ENCODE assay signal across 19 cellular contexts in genomic region chr12:63770375-63770774, GRCh38. TPM values are rescaled to one million over a fixed set of nuclear protein-coding genes. Genes with fewer than 3 reads are reported as not detected.
DNase-seq lines count a peak whose midpoint lies in the region; ATAC-seq, FAIRE-seq and TF ChIP-seq lines count a peak whose summit lies in the region.
"Had no signal": no experiment of that assay in that cellular context is flagged by ENCODE, and none has a peak within 500 bp of the region (broad histone marks: within the 10 kb centered on the region; RNA-seq: fewer than 3 reads in every experiment).

No MANE protein-coding gene starts in this region.

- no peaks in the 10 kb centered on the region for H3K9me1 ChIP-seq in IMR-90 (ENCODE audit: insufficient read depth, low read length)

- H2AFZ ChIP-seq in HepG2 (ENCODE audit: low read length) (no peak overlapping the region), IMR-90 (replicated peaks; ENCODE audit: low read length, poor library complexity) (no peak overlapping the region)

- H4K8ac ChIP-seq in IMR-90 (ENCODE audit: low read depth in 2 of 2, low read length in 2 of 2): no peak overlapping the region

- FAIRE-seq in HepG2 (lab: Jason Lieb, UNC): no peak
- FAIRE-seq: A549, D721Med, GM12892, GM18507 had no signal

- intact Hi-C loops in HepG2 (cut with micrococcal nuclease; ENCODE audit: unreplicated experiment): no loop called here
- intact Hi-C loops in right lobe of liver (cut with DNase I): no loop called here
- intact Hi-C loops in IMR-90 (cut with micrococcal nuclease): no loop called here

- no peak overlapping the region for H2BK15ac ChIP-seq in IMR-90 (ENCODE audit: low read depth, low read length)

- TF ChIP-seq CTCF in HepG2 (CRISPR knock-in tag; IDR thresholded peaks at IDR 0.05): no peak
- no peak for TF ChIP-seq CTCF in right lobe of liver (IDR thresholded peaks at IDR 0.05)
- TF ChIP-seq CTCF in IMR-90 (conservative IDR thresholded peaks at IDR 0.05; ENCODE audit: low read depth, low read length): no peak

- H2AK9ac ChIP-seq in IMR-90 (replicated peaks; ENCODE audit: low read depth, low read length, poor library complexity): no peak overlapping the region

- dilution Hi-C loops in IMR-90 (cut with HindIII; ENCODE audit: low sequenced_read_pairs, unreplicated experiment): no loop called here

- H4K20me1 ChIP-seq in HepG2 (ENCODE audit: insufficient read depth, low read length): no peaks in the 10 kb centered on the region
- no peaks in the 10 kb centered on the region for H4K20me1 ChIP-seq in IMR-90 (ENCODE audit: insufficient read depth, low read length)
- H4K20me1 ChIP-seq: BLaER1 treated with 17β-estradiol and CSF1 and Interleukin-3, amounts not matched to agents 10 nM and 100 nM had no signal

- H2BK20ac ChIP-seq in IMR-90 (ENCODE audit: low read depth, low read length): no peak overlapping the region

- H3K4me3 ChIP-seq in HepG2 (replicated peaks in 1 of 3; ENCODE audit: insufficient read depth in 1 of 3, low read depth in 2 of 3, low read length in 3 of 3) (no peak overlapping the region), right lobe of liver (no peak overlapping the region), IMR-90 (ENCODE audit: insufficient read depth, low read depth, low read length) (no peak overlapping the region)
- H3K4me3 ChIP-seq: A549; BLaER1 treated with 17β-estradiol and CSF1 and Interleukin-3, amounts not matched to agents 10 nM and 100 nM had no signal

- TF ChIP-seq EP300 in HepG2 (IDR thresholded peaks at IDR 0.05; ENCODE audit: low read depth in 2 of 2, low read length in 2 of 2): no peak
- no peak for TF ChIP-seq EP300 in HepG2 (CRISPR knock-in tag; IDR thresholded peaks at IDR 0.05; ENCODE audit: borderline replicate concordance)

- peak overlapping the region; percentile 18; the same call in 1 of the 2 replicates for H3K4me2 ChIP-seq in HepG2 (ENCODE audit: low read depth, low read length)
- H3K4me2 ChIP-seq in IMR-90 (ENCODE audit: low read depth, low read length): peak overlapping the region; percentile 35; the same call in 1 of the 2 replicates
- H3K4me2 ChIP-seq: A549; BLaER1 treated with 17β-estradiol and CSF1 and Interleukin-3, amounts not matched to agents 10 nM and 100 nM had no signal

- no peak overlapping the region for H4K5ac ChIP-seq in IMR-90 (ENCODE audit: low read depth, low read length)

- H3K4ac ChIP-seq in IMR-90 (ENCODE audit: low read depth, low read length): no peak overlapping the region

- TF ChIP-seq POLR2A in HepG2 (IDR thresholded peaks at IDR 0.05; ENCODE audit: insufficient read depth in 1 of 2, low read depth in 2 of 2, low read length in 2 of 2): no peak
- TF ChIP-seq POLR2A in right lobe of liver (IDR thresholded peaks at IDR 0.05): no peak
- TF ChIP-seq POLR2A in IMR-90 (IDR thresholded peaks at IDR 0.05; ENCODE audit: low read depth, low read length): no peak

- H4K91ac ChIP-seq in IMR-90 (ENCODE audit: insufficient read depth, low read depth, low read length): no peak overlapping the region

- no peaks in the 10 kb centered on the region for H3K79me2 ChIP-seq in HepG2 (ENCODE audit: insufficient read depth, low read length)

- H3K9me3 ChIP-seq in HepG2 (ENCODE audit: low read length) (no peaks in the 10 kb centered on the region), right lobe of liver (no peaks in the 10 kb centered on the region), IMR-90 (ENCODE audit: control insufficient read depth, insufficient read depth, low read length) (peaks cover 6% of the 10 kb centered on the region)

- H3K27me3 ChIP-seq in HepG2 (ENCODE audit: control insufficient read depth in 1 of 2, insufficient read depth in 2 of 2, low read length in 2 of 2): no peaks in the 10 kb centered on the region
- no peaks in the 10 kb centered on the region for H3K27me3 ChIP-seq in right lobe of liver
- H3K27me3 ChIP-seq in IMR-90 (ENCODE audit: control insufficient read depth, insufficient read depth, low read length): peaks cover 2% of the 10 kb centered on the region
- H3K27me3 ChIP-seq: BLaER1 treated with 17β-estradiol and CSF1 and Interleukin-3, amounts not matched to agents 10 nM and 100 nM had no signal

- no peak overlapping the region for H2BK120ac ChIP-seq in IMR-90 (ENCODE audit: low read depth, low read length)

- H3K4me1 ChIP-seq in HepG2 (ENCODE audit: insufficient read depth, low read length) (no peaks in the 10 kb centered on the region), right lobe of liver (no peaks in the 10 kb centered on the region), IMR-90 (ENCODE audit: control insufficient read depth, insufficient read depth, low read length) (no peaks in the 10 kb centered on the region)
- H3K4me1 ChIP-seq: A549; BLaER1 treated with 17β-estradiol and CSF1 and Interleukin-3, amounts not matched to agents 10 nM and 100 nM; Caco-2 had no signal

- WGBS in HepG2 (ENCODE audit: low lambda C conversion rate): 0% methylated on average over 1 of the region's 1 CpG
- WGBS in right lobe of liver (ENCODE audit: insufficient coverage, low coverage, low lambda C conversion rate, missing lambda C conversion rate): 80% methylated on average over 1 of the region's 1 CpG
- no CpG with 5 or more reads among the region's 1 CpG for WGBS in IMR-90 (ENCODE audit: extremely low coverage in 2 of 2, insufficient read length in 1 of 2), 2 experiments

- no peaks in the 10 kb centered on the region for H3K79me1 ChIP-seq in IMR-90 (ENCODE audit: low read depth in 1 of 2, low read length in 2 of 2)

- CTCF ChIA-PET in HepG2 (lab: Yijun Ruan, JAX; ENCODE audit: low intra/inter-chr PET ratio, low total read pairs) (no interaction called here), IMR-90 (lab: Yijun Ruan, JAX) (no interaction called here)

- BruUV-seq in HepG2 (replicated peaks; lab: Mats Ljungman, UMichigan): no TSS peak
- BruUV-seq in IMR-90 (replicated peaks; lab: Mats Ljungman, UMichigan): no TSS peak

- no peak overlapping the region for H2BK5ac ChIP-seq in IMR-90 (ENCODE audit: low read depth, low read length, poor library complexity, severe bottlenecking)

- in situ Hi-C loops in HepG2 (cut with HindIII; ENCODE audit: extremely low pct_ligation_motif_present, low pct_unique_long_range_greater_than_20kb) (no loop called here), IMR-90 (cut with MboI; ENCODE audit: low sequenced_read_pairs) (no loop called here)

- no peak overlapping the region for H3K18ac ChIP-seq in IMR-90 (ENCODE audit: low read depth, low read length)

- no peak overlapping the region for H3K23ac ChIP-seq in IMR-90 (ENCODE audit: low read depth, low read length)

- DNase-seq in HepG2 (ENCODE audit: low spot score) (no peak), right lobe of liver (no peak), IMR-90 (no peak)
- DNase-seq: AML-193; Caco-2; Calu3; CD4-positive, alpha-beta T cell; CD8-positive, alpha-beta T cell; DMS79 treated with DMSO at 0.1 percent for 48 hours; GF-D8 had no signal

- H2AK5ac ChIP-seq in IMR-90 (ENCODE audit: low read depth, low read length): no peak overlapping the region

- H3K14ac ChIP-seq in IMR-90 (replicated peaks; ENCODE audit: low read depth, low read length): no peak overlapping the region

- TF ChIP-seq RAD21 in HepG2 (CRISPR knock-in tag; IDR thresholded peaks at IDR 0.05) (no peak), IMR-90 (IDR thresholded peaks at IDR 0.05; ENCODE audit: low read length) (no peak)

- H3K27ac ChIP-seq in HepG2 (ENCODE audit: extremely low read length, insufficient read depth, low read length) (no peak overlapping the region), right lobe of liver (no peak overlapping the region), IMR-90 (ENCODE audit: insufficient read depth, low read length) (no peak overlapping the region)
- H3K27ac ChIP-seq: 22Rv1; A549; BLaER1 treated with 17β-estradiol and CSF1 and Interleukin-3, amounts not matched to agents 10 nM and 100 nM; C4-2B had no signal

- H3K9ac ChIP-seq in HepG2 (ENCODE audit: insufficient read depth, low read depth, low read length) (no peak overlapping the region), IMR-90 (ENCODE audit: low read depth, low read length) (no peak overlapping the region)
- H3K9ac ChIP-seq: BLaER1 treated with 17β-estradiol and CSF1 and Interleukin-3, amounts not matched to agents 10 nM and 100 nM had no signal

- no peaks in the 10 kb centered on the region for H3K36me3 ChIP-seq in HepG2 (replicated peaks in 1 of 2; ENCODE audit: control insufficient read depth in 1 of 2, insufficient read depth in 2 of 2, low read length in 2 of 2)
- no peaks in the 10 kb centered on the region for H3K36me3 ChIP-seq in right lobe of liver
- H3K36me3 ChIP-seq in IMR-90 (ENCODE audit: control insufficient read depth, insufficient read depth, low read length): no peaks in the 10 kb centered on the region
- H3K36me3 ChIP-seq: BLaER1 treated with 17β-estradiol and CSF1 and Interleukin-3, amounts not matched to agents 10 nM and 100 nM had no signal

- POLR2A ChIA-PET in HepG2 (lab: Yijun Ruan, JAX): no interaction called here
- POLR2A ChIA-PET in IMR-90 (lab: Charles Lee; ENCODE audit: unreplicated experiment): no interaction called here

- no peak overlapping the region for H3K56ac ChIP-seq in IMR-90 (ENCODE audit: extremely low read depth, insufficient read depth, low read length)

- ATAC-seq in HepG2: no peak
- ATAC-seq in right lobe of liver: no peak
- no peak for ATAC-seq in IMR-90 (ENCODE audit: low read depth)
- no peak for ATAC-seq in HG02763 (IDR thresholded peaks at IDR 0.05; ENCODE audit: unreplicated experiment)
- ATAC-seq in GM19351 (IDR thresholded peaks at IDR 0.05; ENCODE audit: unreplicated experiment): no peak
- ATAC-seq: A549; CD8-positive, alpha-beta T cell had no signal

RNA-seq across cellular contexts. Expression of gene RXYLT1, which starts 9.3 kb away (rescaled TPM):
- 11.4 and 15.5 TPM in 2 replicates for total RNA-seq in HepG2 (2016; rRNA removed; fragmentation: Illumina TruSeq; extraction: Trizol)
- total RNA-seq in HepG2 (2016; cell fraction: cytosol; rRNA removed; fragmentation: Illumina TruSeq; extraction: Trizol; ENCODE audit: low read depth): 13.8 and 15.4 TPM in 2 replicates
- total RNA-seq in HepG2 (2016; cell fraction: insoluble cytoplasmic fraction; rRNA removed; fragmentation: Illumina TruSeq; extraction: Trizol): 12.9 and 15.8 TPM in 2 replicates
- 22.0 and 22.6 TPM in 2 replicates for total RNA-seq in HepG2 (2016; cell fraction: membrane; rRNA removed; fragmentation: Illumina TruSeq; extraction: Trizol)
- total RNA-seq in HepG2 (2016; cell fraction: nucleus; rRNA removed; fragmentation: Illumina TruSeq; extraction: Trizol): 16.2 and 20.7 TPM in 2 replicates
- polyA plus RNA-seq in HepG2 (2011; rRNA removed): 8.3 and 8.6 TPM in 2 replicates
- polyA plus RNA-seq in HepG2 (2011; cell fraction: cytosol; rRNA removed): 4.1 and 6.9 TPM in 2 replicates
- 5.0 and 6.6 TPM in 2 replicates for polyA plus RNA-seq in HepG2 (2011; cell fraction: nucleus; rRNA removed)
- polyA plus RNA-seq in HepG2 (2012): 9.5 and 11.2 TPM in 2 replicates
- polyA plus RNA-seq in HepG2 (2016; cell fraction: cytosol; fragmentation: Illumina TruSeq; extraction: Trizol; ENCODE audit: low read depth): 17.8 and 18.9 TPM in 2 replicates
- polyA plus RNA-seq in HepG2 (2016; cell fraction: insoluble cytoplasmic fraction; fragmentation: Illumina TruSeq; extraction: Trizol; ENCODE audit: low read depth): 11.5 and 13.0 TPM in 2 replicates
- polyA plus RNA-seq in HepG2 (2016; cell fraction: membrane; fragmentation: Illumina TruSeq; extraction: Trizol; ENCODE audit: low read depth): 19.8 and 21.0 TPM in 2 replicates
- 19.2 and 20.3 TPM in 2 replicates for polyA plus RNA-seq in HepG2 (2016; cell fraction: nucleus; fragmentation: Illumina TruSeq; extraction: Trizol; ENCODE audit: insufficient read depth, low read depth)
- 5.4 and 10.6 TPM in 2 replicates for polyA minus RNA-seq in HepG2 (2011; rRNA and poly(A)+ RNA removed; ENCODE audit: low replicate concordance)
- polyA minus RNA-seq in HepG2 (2011; cell fraction: cytosol; rRNA and poly(A)+ RNA removed): 4.1 and 4.4 TPM in 2 replicates
- 14.2 and 18.2 TPM in 2 replicates for polyA minus RNA-seq in HepG2 (2011; cell fraction: nucleus; rRNA and poly(A)+ RNA removed)
- 10 to 100 TPM in 4 of 6 experiments, 1 to 10 TPM in 2; 8.8 to 10.9 (median 10.3) TPM for total RNA-seq in right lobe of liver
- total RNA-seq in IMR-90 (2012; rRNA removed): 9.0 and 9.7 TPM in 2 replicates
- 8.8 and 9.5 TPM in 2 replicates for polyA plus RNA-seq in IMR-90 (2012; rRNA removed)
- polyA plus RNA-seq in IMR-90 (2012; cell fraction: cytosol; rRNA removed): 3.1 and 4.3 TPM in 2 replicates
- 2.4 and 7.9 TPM in 2 replicates for polyA plus RNA-seq in IMR-90 (2012; cell fraction: nucleus; rRNA removed; ENCODE audit: low replicate concordance)
